In genomic region chr15:50767332-50767861, GRCh38 we compare ENCODE assay signal across 9 cellular contexts. TPM values are rescaled to one million over a fixed set of nuclear protein-coding genes. Genes with fewer than 3 reads are reported as not detected.
DNase-seq lines count a peak whose midpoint lies in the region; ATAC-seq and TF ChIP-seq lines count a peak whose summit lies in the region.
"Had no signal": no experiment of that assay in that cellular context is flagged by ENCODE, and none has a peak within 500 bp of the region (broad histone marks: within the 10 kb centered on the region; RNA-seq: fewer than 3 reads in every experiment).

No MANE protein-coding gene starts in this region.

- DNase-seq in DND-41 (no peak), NCI-H69 (lab: John Stamatoyannopoulos, UW) (peak; percentile 60), Right ventricle myocardium superior (peak; percentile 55), NCI-H526 (lab: John Stamatoyannopoulos, UW) (no peak), NCI-H2171 (lab: John Stamatoyannopoulos, UW) (no peak)
- DNase-seq: DMS79, NCI-H1694 had no signal

- H3K4me2 ChIP-seq in DND-41 (ENCODE audit: insufficient read depth, low read length) = no peak overlapping the region
- no peak overlapping the region for H3K4me2 ChIP-seq in parathyroid adenoma (ENCODE audit: low read length)

- ATAC-seq in DND-41 (ENCODE audit: insufficient read depth, low read depth) (no peak), Right ventricle myocardium superior (ENCODE audit: poor library complexity) (peak; percentile 67), HG03025 (IDR thresholded peaks at IDR 0.05; ENCODE audit: low FRiP score, unreplicated experiment) (no peak)

- H3K27ac ChIP-seq in DND-41 (ENCODE audit: low read length) (no peak overlapping the region), parathyroid adenoma (no peak overlapping the region)

- H3K4me1 ChIP-seq in DND-41 (ENCODE audit: insufficient read depth, low read length) (peaks cover 22% of the 10 kb centered on the region), parathyroid adenoma (no peaks in the 10 kb centered on the region)

- H3K4me3 ChIP-seq in DND-41 (ENCODE audit: low read depth in 1 of 2, low read length in 2 of 2) = no peak overlapping the region
- H3K4me3 ChIP-seq in parathyroid adenoma (ENCODE audit: low read depth, low read length) = no peak overlapping the region

- H3K9me3 ChIP-seq in DND-41 (ENCODE audit: insufficient read depth, low read length, severe bottlenecking) = no peaks in the 10 kb centered on the region
- no peaks in the 10 kb centered on the region for H3K9me3 ChIP-seq in parathyroid adenoma (ENCODE audit: control insufficient read depth, low read length)

- H3K36me3 ChIP-seq in DND-41 (ENCODE audit: insufficient read depth, low read length) = no peaks in the 10 kb centered on the region
- no peaks in the 10 kb centered on the region for H3K36me3 ChIP-seq in parathyroid adenoma (ENCODE audit: control insufficient read depth, insufficient read depth, low read length)

- intact Hi-C loops in Right ventricle myocardium superior (cut with DNase I) = loop anchor here (5.0 kb wide), 2 partner anchors 80 to 110 kb away; partner anchors contain the start of gene TRPM7

- H3K27me3 ChIP-seq in DND-41 (ENCODE audit: insufficient read depth, low read length, poor library complexity) (no peaks in the 10 kb centered on the region), parathyroid adenoma (ENCODE audit: control insufficient read depth, insufficient read depth, low read length) (no peaks in the 10 kb centered on the region)

- peaks cover 24% of the 10 kb centered on the region for H3K79me2 ChIP-seq in DND-41 (ENCODE audit: insufficient read depth, low read length)
- peaks cover 13% of the 10 kb centered on the region for H3K79me2 ChIP-seq in parathyroid adenoma

- H2AFZ ChIP-seq in DND-41 (ENCODE audit: low read depth, low read length) = peak overlapping the region; percentile 33; the same call in 1 of the 2 replicates
- H2AFZ ChIP-seq in parathyroid adenoma = peak overlapping the region; percentile 22

- H4K20me1 ChIP-seq in DND-41 (ENCODE audit: insufficient read depth, low read length) = no peaks in the 10 kb centered on the region

- TF ChIP-seq CTCF in DND-41 (IDR thresholded peaks at IDR 0.05; ENCODE audit: borderline replicate concordance, extremely low read depth, low read length, poor library complexity, severe bottlenecking) (no peak), parathyroid adenoma (IDR thresholded peaks at IDR 0.05) (no peak)

- no peak overlapping the region for H3K9ac ChIP-seq in DND-41 (ENCODE audit: low read depth, low read length)
- no peak overlapping the region for H3K9ac ChIP-seq in parathyroid adenoma

RNA-seq across cellular contexts. Expression of gene SPPL2A, which starts 1.9 kb away (rescaled TPM):
- 87.5 TPM for total RNA-seq in Right ventricle myocardium superior

Comparison
In these comparisons a context has a peak if more than half of its experiments do, and no peak if none do; other contexts are left out.
1. DNase-seq: peak in NCI-H69 (single experiment) and Right ventricle myocardium superior (single experiment); none in DND-41 (single experiment), NCI-H526 (0 of 2) and NCI-H2171 (single experiment).